8 cellular contexts compared by ENCODE assay signal in genomic region chr3:11509175-11510000, GRCh38.
DNase-seq lines count a peak whose midpoint lies in the region; ATAC-seq and TF ChIP-seq lines count a peak whose summit lies in the region.

No MANE protein-coding gene starts in this region.

- H3K4me1 ChIP-seq in body of pancreas = peaks cover 37% of the 10 kb centered on the region

- H3K9me3 ChIP-seq in body of pancreas = no peaks in the 10 kb centered on the region

- 20 to 23% methylated on average over 9 of the region's 9 CpGs for WGBS in body of pancreas, 2 donors

- TF ChIP-seq POLR2A in body of pancreas (IDR thresholded peaks at IDR 0.05) = no peak

- no peak overlapping the region for H3K4me3 Mint-ChIP-seq in activated CD4-positive, alpha-beta memory T cell treated with anti-CD3 and anti-CD28 coated beads, Interleukin-2, amount 10 ng/mL, durations not matched to agents 7 days and 5 days
- no peak overlapping the region for H3K4me3 Mint-ChIP-seq in activated T-cell treated with anti-CD3 and anti-CD28 coated beads, Interleukin-2, amount 50 U/mL, for 24 hours

- H3K27me3 Mint-ChIP-seq in activated CD4-positive, alpha-beta memory T cell treated with anti-CD3 and anti-CD28 coated beads, Interleukin-2, amount 10 ng/mL, durations not matched to agents 7 days and 5 days = no peaks in the 10 kb centered on the region
- no peaks in the 10 kb centered on the region for H3K27me3 Mint-ChIP-seq in activated T-cell treated with anti-CD3 and anti-CD28 coated beads, Interleukin-2, amount 50 U/mL, for 24 hours

- TF ChIP-seq CTCF in BJ (IDR thresholded peaks at IDR 0.05; ENCODE audit: insufficient read depth, low read depth, low read length) (peak; percentile 36), body of pancreas (IDR thresholded peaks at IDR 0.05) (peak in 2 of 7 experiments; percentile 33 to 36), kidney epithelial cell (IDR thresholded peaks at IDR 0.05; ENCODE audit: insufficient read depth, low read length, poor library complexity, severe bottlenecking) (peak; percentile 31)

- peaks cover 3% of the 10 kb centered on the region for H3K4me1 Mint-ChIP-seq in activated CD4-positive, alpha-beta memory T cell treated with anti-CD3 and anti-CD28 coated beads, Interleukin-2, amount 10 ng/mL, durations not matched to agents 7 days and 5 days
- peaks cover 16% of the 10 kb centered on the region for H3K4me1 Mint-ChIP-seq in activated T-cell treated with anti-CD3 and anti-CD28 coated beads, Interleukin-2, amount 50 U/mL, for 24 hours (ENCODE audit: low read depth)

- H3K27ac Mint-ChIP-seq in activated CD4-positive, alpha-beta memory T cell treated with anti-CD3 and anti-CD28 coated beads, Interleukin-2, amount 10 ng/mL, durations not matched to agents 7 days and 5 days = no peak overlapping the region
- H3K27ac Mint-ChIP-seq in activated T-cell treated with anti-CD3 and anti-CD28 coated beads, Interleukin-2, amount 50 U/mL, for 24 hours = no peak overlapping the region

- no peaks in the 10 kb centered on the region for H3K36me3 Mint-ChIP-seq in activated CD4-positive, alpha-beta memory T cell treated with anti-CD3 and anti-CD28 coated beads, Interleukin-2, amount 10 ng/mL, durations not matched to agents 7 days and 5 days (ENCODE audit: low read depth)
- peaks cover 26% of the 10 kb centered on the region for H3K36me3 Mint-ChIP-seq in activated T-cell treated with anti-CD3 and anti-CD28 coated beads, Interleukin-2, amount 50 U/mL, for 24 hours (ENCODE audit: low read depth)

- H3K9me3 Mint-ChIP-seq in activated CD4-positive, alpha-beta memory T cell treated with anti-CD3 and anti-CD28 coated beads, Interleukin-2, amount 10 ng/mL, durations not matched to agents 7 days and 5 days = no peaks in the 10 kb centered on the region
- H3K9me3 Mint-ChIP-seq in activated T-cell treated with anti-CD3 and anti-CD28 coated beads, Interleukin-2, amount 50 U/mL, for 24 hours = no peaks in the 10 kb centered on the region

- peak; percentile 95 for ATAC-seq in body of pancreas
- no peak for ATAC-seq in GM19328 (IDR thresholded peaks at IDR 0.05; ENCODE audit: unreplicated experiment)

- H3K36me3 ChIP-seq in BJ (ENCODE audit: control insufficient read depth, insufficient read depth, low read length) = no peaks in the 10 kb centered on the region
- no peaks in the 10 kb centered on the region for H3K36me3 ChIP-seq in body of pancreas (replicated peaks in 1 of 2; ENCODE audit: insufficient read depth in 1 of 2, low read depth in 2 of 2)
- no peaks in the 10 kb centered on the region for H3K36me3 ChIP-seq in kidney epithelial cell (ENCODE audit: control insufficient read depth, insufficient read depth, low read length)

- peak; percentile 76 for DNase-seq in BJ (ENCODE audit: low read depth)
- DNase-seq in NCI-H1105 treated with DMSO at 0.1 percent for 48 hours (lab: John Stamatoyannopoulos, UW) = peak; percentile 55
- DNase-seq in body of pancreas = peak; percentile 73 to 88 (median 87)
- DNase-seq in kidney epithelial cell (ENCODE audit: low read depth) = peak; percentile 42
- peak; percentile 85 for DNase-seq in stromal cell of bone marrow (ENCODE audit: low read depth)
- no peak for DNase-seq in activated CD4-positive, alpha-beta memory T cell treated with anti-CD3 and anti-CD28 coated beads, Interleukin-2, amount 10 ng/mL, durations not matched to agents 7 days and 5 days
- DNase-seq in activated T-cell treated with anti-CD3 and anti-CD28 coated beads, Interleukin-2, amount 50 U/mL, for 24 hours = no peak

- intact Hi-C loops in body of pancreas (cut with DNase I) = no loop called here

- H3K4me3 ChIP-seq in BJ (ENCODE audit: low read depth, low read length) = no peak overlapping the region
- no peak overlapping the region for H3K4me3 ChIP-seq in body of pancreas
- H3K4me3 ChIP-seq in kidney epithelial cell (ENCODE audit: low read depth, low read length) = no peak overlapping the region

- no peaks in the 10 kb centered on the region for H3K27me3 ChIP-seq in BJ (ENCODE audit: control insufficient read depth, insufficient read depth, low read length)
- no peaks in the 10 kb centered on the region for H3K27me3 ChIP-seq in body of pancreas
- no peaks in the 10 kb centered on the region for H3K27me3 ChIP-seq in kidney epithelial cell (ENCODE audit: control insufficient read depth, insufficient read depth, low read length)

- POLR2A ChIA-PET in BJ (lab: Charles Lee) = interaction anchor here (0.7 to 0.8 kb wide), 2 partner anchors 16 to 208 kb away, joined by 3 to 6 read pairs; no protein-coding TSS in a partner anchor
- POLR2A ChIA-PET in activated CD4-positive, alpha-beta memory T cell treated with anti-CD3 and anti-CD28 coated beads, Interleukin-2, amount 10 ng/mL, durations not matched to agents 7 days and 5 days (lab: Charles Lee) = no interaction called here

- CTCF ChIA-PET in BJ (lab: Yijun Ruan, JAX) = interaction anchor here (0.7 to 1.3 kb wide), 3 partner anchors 30 to 140 kb away, joined by 3 read pairs; no protein-coding TSS in a partner anchor
- CTCF ChIA-PET in activated CD4-positive, alpha-beta memory T cell treated with anti-CD3 and anti-CD28 coated beads, Interleukin-2, amount 10 ng/mL, durations not matched to agents 7 days and 5 days (lab: Charles Lee) = no interaction called here

- peak overlapping the region in 3 of 4 donors; percentile 22 to 70 (median 68) for H3K27ac ChIP-seq in body of pancreas

Comparison
In these comparisons a context has a peak if more than half of its experiments do, and no peak if none do; other contexts are left out.
1. DNase-seq: peak in BJ (single experiment), NCI-H1105 treated with DMSO at 0.1 percent for 48 hours (single experiment), body of pancreas (4 of 4), kidney epithelial cell (single experiment) and stromal cell of bone marrow (single experiment); none in activated CD4-positive, alpha-beta memory T cell treated with anti-CD3 and anti-CD28 coated beads, Interleukin-2, amount 10 ng/mL, durations not matched to agents 7 days and 5 days (single experiment) and activated T-cell treated with anti-CD3 and anti-CD28 coated beads, Interleukin-2, amount 50 U/mL, for 24 hours (single experiment).